10 cellular contexts compared by ENCODE assay signal in genomic region chr11:119103793-119104192, GRCh38. TPM values are rescaled to one million over a fixed set of nuclear protein-coding genes. Genes with fewer than 3 reads are reported as not detected.
DNase-seq lines count a peak whose midpoint lies in the region; ATAC-seq and TF ChIP-seq lines count a peak whose summit lies in the region.
"Had no signal": no experiment of that assay in that cellular context is flagged by ENCODE, and none has a peak within 500 bp of the region (broad histone marks: within the 10 kb centered on the region; RNA-seq: fewer than 3 reads in every experiment).

No MANE protein-coding gene starts in this region.

- H2BK120ac ChIP-seq in H9 (ENCODE audit: low read depth, low read length, poor library complexity, severe bottlenecking), result no peak overlapping the region

- H2BK20ac ChIP-seq in H9 (ENCODE audit: low read depth, low read length, poor library complexity, severe bottlenecking), result no peak overlapping the region

- no peak for DNase-seq in CD4-positive, alpha-beta memory T cell
- DNase-seq in H9, result no peak
- DNase-seq in T-cell, result no peak
- DNase-seq in glutamatergic neuron, result peak; percentile 41
- DNase-seq in AG08395 (ENCODE audit: low spot score), result no peak
- DNase-seq in pons (ENCODE audit: low spot score), result no peak
- no peak for DNase-seq in lower leg skin (ENCODE audit: low spot score in 2 of 2)

- H3K9ac ChIP-seq in H9 (ENCODE audit: extremely low read depth, insufficient read length, low read length), result no peak overlapping the region

- H3K4ac ChIP-seq in H9 (ENCODE audit: low read depth, low read length), result no peak overlapping the region

- H3K36me3 Mint-ChIP-seq in CD4-positive, alpha-beta memory T cell, result peaks cover 3 to 26% of the 10 kb centered on the region in 2 donors
- peaks cover 4 to 7% (median 5%) of the 10 kb centered on the region in 3 experiments; a peak in 6 of 7 replicates for H3K36me3 Mint-ChIP-seq in H9 (ENCODE audit: insufficient read depth in 1 of 3, low read depth in 3 of 3)
- H3K36me3 Mint-ChIP-seq in T-cell, result peaks cover 3% of the 10 kb centered on the region
- H3K36me3 Mint-ChIP-seq in glutamatergic neuron (ENCODE audit: unreplicated experiment), result no peaks in the 10 kb centered on the region

- WGBS in H9 (ENCODE audit: extremely low coverage, insufficient read length, low lambda C conversion rate), result no CpG with 5 or more reads among the region's 4 CpGs
- 54 to 56% methylated on average over 4 of the region's 4 CpGs for WGBS in lower leg skin, 2 donors

- no peaks in the 10 kb centered on the region for H3K27me3 ChIP-seq in CD4-positive, alpha-beta memory T cell (ENCODE audit: insufficient read depth, low read length)
- peaks cover 5% of the 10 kb centered on the region; the same call in 1 of the 2 replicates for H3K27me3 ChIP-seq in H9 (ENCODE audit: insufficient read depth, low read length)
- H3K27me3 ChIP-seq: Peyer's patch had no signal

- CTCF ChIA-PET in CD4-positive, alpha-beta memory T cell (lab: Charles Lee; ENCODE audit: partially characterized antibody), result no interaction called here
- CTCF ChIA-PET in T-cell (lab: Charles Lee), result no interaction called here

- TF ChIP-seq CTCF in H9 (conservative IDR thresholded peaks at IDR 0.05), result no peak; the same call in 2 of the 3 replicates
- no peak for TF ChIP-seq CTCF in glutamatergic neuron (IDR thresholded peaks at IDR 0.05; ENCODE audit: partially characterized antibody, unreplicated experiment)
- TF ChIP-seq CTCF in lower leg skin (IDR thresholded peaks at IDR 0.05), result no peak

- no peak overlapping the region for H2AK5ac ChIP-seq in H9 (ENCODE audit: insufficient read length, low read length)

- H4K20me1 ChIP-seq in H9 (ENCODE audit: control insufficient read depth, insufficient read depth, insufficient read length), result no peaks in the 10 kb centered on the region

- no peak overlapping the region for H2BK15ac ChIP-seq in H9 (ENCODE audit: low read depth, low read length)

- no peak overlapping the region for H3T11ph ChIP-seq in H9 (ENCODE audit: low read length)

- H3K4me3 ChIP-seq in CD4-positive, alpha-beta memory T cell (ENCODE audit: low read length in 2 of 2), result no peak overlapping the region
- H3K4me3 ChIP-seq in lower leg skin (ENCODE audit: low read depth, poor library complexity, severe bottlenecking), result no peak overlapping the region
- H3K4me3 ChIP-seq: lung had no signal

- no peaks in the 10 kb centered on the region for H3K9me3 ChIP-seq in CD4-positive, alpha-beta memory T cell (ENCODE audit: control insufficient read depth in 1 of 2, low read length in 2 of 2)
- H3K9me3 ChIP-seq in H9 (ENCODE audit: control insufficient read depth, low read depth, low read length), result no peaks in the 10 kb centered on the region
- H3K9me3 ChIP-seq: Peyer's patch had no signal

- no peak overlapping the region for H3K56ac ChIP-seq in H9 (ENCODE audit: insufficient read length, low read depth, low read length)

- H3K14ac ChIP-seq in H9 (ENCODE audit: insufficient read depth, low read length), result no peak overlapping the region

- H3K23ac ChIP-seq in H9 (ENCODE audit: insufficient read length, low read depth, low read length), result no peak overlapping the region

- H2BK12ac ChIP-seq in H9 (ENCODE audit: insufficient read length, low read depth, low read length), result no peak overlapping the region

- H3K27ac Mint-ChIP-seq in CD4-positive, alpha-beta memory T cell, result peak overlapping the region; percentile 30 to 91 (median 79)
- H3K27ac Mint-ChIP-seq in H9, result peak overlapping the region in 1 of 3 experiments; percentile 6; a peak in 3 of 7 replicates
- peak overlapping the region; percentile 7 to 99 for H3K27ac Mint-ChIP-seq in T-cell
- H3K27ac Mint-ChIP-seq in glutamatergic neuron (ENCODE audit: unreplicated experiment), result peak overlapping the region; percentile 95

- no peaks in the 10 kb centered on the region for H3K27me3 Mint-ChIP-seq in CD4-positive, alpha-beta memory T cell
- peaks cover 13% of the 10 kb centered on the region for H3K27me3 Mint-ChIP-seq in H9 (ENCODE audit: low read depth)
- no peaks in the 10 kb centered on the region for H3K27me3 Mint-ChIP-seq in T-cell
- H3K27me3 Mint-ChIP-seq in glutamatergic neuron (ENCODE audit: unreplicated experiment), result peaks cover 12% of the 10 kb centered on the region

- H4K5ac ChIP-seq in H9 (ENCODE audit: insufficient read length, low read depth, low read length), result no peak overlapping the region

- ATAC-seq in T-cell (replicated peaks in 1 of 4) (no peak), HG02678 (IDR thresholded peaks at IDR 0.05; ENCODE audit: unreplicated experiment) (no peak)

- H3K4me1 ChIP-seq in CD4-positive, alpha-beta memory T cell (ENCODE audit: insufficient read depth, low read length), result peaks cover 49% of the 10 kb centered on the region
- H3K4me1 ChIP-seq in H9 (ENCODE audit: insufficient read depth, low read length), result peaks cover 8% of the 10 kb centered on the region; the same call in 1 of the 2 replicates

- no peaks in the 10 kb centered on the region for H3K9me3 Mint-ChIP-seq in CD4-positive, alpha-beta memory T cell
- no peaks in the 10 kb centered on the region; a peak in 1 of 5 replicates for H3K9me3 Mint-ChIP-seq in H9
- no peaks in the 10 kb centered on the region for H3K9me3 Mint-ChIP-seq in T-cell
- H3K9me3 Mint-ChIP-seq in glutamatergic neuron (ENCODE audit: unreplicated experiment), result peaks cover 14% of the 10 kb centered on the region

- H3K27ac ChIP-seq in CD4-positive, alpha-beta memory T cell (ENCODE audit: low read depth, low read length), result no peak overlapping the region
- no peak overlapping the region for H3K27ac ChIP-seq in H9 (ENCODE audit: insufficient read length, low read depth, low read length)

- H4K8ac ChIP-seq in H9 (replicated peaks; ENCODE audit: insufficient read length, low read depth, low read length), result no peak overlapping the region

- intact Hi-C loops in CD4-positive, alpha-beta memory T cell (cut with micrococcal nuclease), result loop anchor here (2.0 to 5.0 kb wide), 3 partner anchors 93 to 1961 kb away; partner anchors contain the start of gene PAFAH1B2
- intact Hi-C loops in lower leg skin (cut with DNase I; ENCODE audit: low total_unique reads), result no loop called here

- no peak overlapping the region for H2BK5ac ChIP-seq in H9 (ENCODE audit: insufficient read length, low read length)

- POLR2A ChIA-PET in CD4-positive, alpha-beta memory T cell (lab: Charles Lee; ENCODE audit: partially characterized antibody), result interaction anchor here (6.0 to 13.3 kb wide), 2 partner anchors 10 to 15 kb away, joined by 109 to 210 read pairs; partner anchors contain the start of gene HINFP
- POLR2A ChIA-PET in T-cell (lab: Charles Lee), result interaction anchor here in 1 of 2 donors (0.6 kb wide), 1 partner anchor 12 kb away, joined by 3 read pairs; no protein-coding TSS in a partner anchor

- H3K36me3 ChIP-seq in CD4-positive, alpha-beta memory T cell (ENCODE audit: insufficient read depth, low read length), result no peaks in the 10 kb centered on the region
- H3K36me3 ChIP-seq: Peyer's patch had no signal

- H3K4me3 Mint-ChIP-seq in CD4-positive, alpha-beta memory T cell, result peak overlapping the region; percentile 59 to 81 (median 76)
- peak overlapping the region; percentile 22 to 28; a peak in 2 of 5 replicates for H3K4me3 Mint-ChIP-seq in H9
- peak overlapping the region; percentile 63 to 98 (median 86) for H3K4me3 Mint-ChIP-seq in T-cell
- H3K4me3 Mint-ChIP-seq in glutamatergic neuron (ENCODE audit: unreplicated experiment), result peak overlapping the region; percentile 91

- H3K18ac ChIP-seq in H9 (ENCODE audit: insufficient read length, low read depth, low read length), result no peak overlapping the region

- no peak overlapping the region for H4K91ac ChIP-seq in H9 (ENCODE audit: insufficient read length, low read depth, low read length)

- peaks cover 34 to 65% (median 49%) of the 10 kb centered on the region in 4 donors for H3K4me1 Mint-ChIP-seq in CD4-positive, alpha-beta memory T cell
- H3K4me1 Mint-ChIP-seq in H9 (peaks cover 32 to 34% of the 10 kb centered on the region in 2 experiments), T-cell (peaks cover 48 to 63% (median 58%) of the 10 kb centered on the region in 3 donors), glutamatergic neuron (ENCODE audit: low read depth, unreplicated experiment) (peaks cover 35% of the 10 kb centered on the region)

- peaks cover 26% of the 10 kb centered on the region for H3K23me2 ChIP-seq in H9 (ENCODE audit: insufficient read length, low read depth, low read length, poor library complexity, severe bottlenecking)

- H3K79me1 ChIP-seq in H9 (ENCODE audit: insufficient read depth, low read depth, low read length, poor library complexity, severe bottlenecking), result no peaks in the 10 kb centered on the region

- no peak overlapping the region for H3K4me2 ChIP-seq in H9 (ENCODE audit: insufficient read depth, insufficient read length, low read length)

- no peak for TF ChIP-seq POLR2A in lower leg skin (IDR thresholded peaks at IDR 0.05)

- no peak overlapping the region for H2AFZ ChIP-seq in H9 (ENCODE audit: low read length)

- no peaks in the 10 kb centered on the region; the same call in 1 of the 2 replicates for H3K79me2 ChIP-seq in H9 (ENCODE audit: insufficient read depth, low read length)

RNA-seq across cellular contexts. Expression of gene DPAGT1, which starts 2.1 kb away (rescaled TPM):
- total RNA-seq in CD4-positive, alpha-beta memory T cell, result 10 to 100 TPM; 52.0 to 52.3 TPM
- polyA plus RNA-seq in CD4-positive, alpha-beta memory T cell, result 10 to 100 TPM; 32.9 to 52.3 TPM
- total RNA-seq in H9 (2021) (43.6 and 44.5 TPM in 2 replicates), T-cell (10 to 100 TPM; 21.7 to 54.2 (median 43.9) TPM), glutamatergic neuron (ENCODE audit: unreplicated experiment) (36.1 TPM), lower leg skin (10 to 100 TPM; 18.9 to 46.9 (median 27.5) TPM)

RNA-seq across cellular contexts. Expression of gene C2CD2L, which starts 3.4 kb away (rescaled TPM):
- total RNA-seq in CD4-positive, alpha-beta memory T cell, result 10 to 100 TPM; 35.2 to 37.5 TPM
- polyA plus RNA-seq in CD4-positive, alpha-beta memory T cell, result 10 to 100 TPM in 1 of 2 donors, 1 to 10 TPM in 1; 2.6 to 13.3 TPM
- total RNA-seq in H9 (2021), result 5.5 and 5.6 TPM in 2 replicates
- total RNA-seq in T-cell, result 10 to 100 TPM; 18.9 to 36.4 (median 30.6) TPM
- total RNA-seq in glutamatergic neuron (ENCODE audit: unreplicated experiment), result 32.8 TPM
- total RNA-seq in lower leg skin, result 10 to 100 TPM; 16.8 to 27.2 (median 22.6) TPM

RNA-seq across cellular contexts. Expression of gene HINFP, which starts 17.6 kb away (rescaled TPM):
- 10 to 100 TPM; 70.8 to 75.3 TPM for total RNA-seq in CD4-positive, alpha-beta memory T cell
- polyA plus RNA-seq in CD4-positive, alpha-beta memory T cell, result 10 to 100 TPM in 1 of 2 donors, 1 to 10 TPM in 1; 9.3 to 16.0 TPM
- 42.1 and 42.4 TPM in 2 replicates for total RNA-seq in H9 (2021)
- total RNA-seq in T-cell, result 10 to 100 TPM; 30.0 to 68.5 (median 56.7) TPM
- 58.1 TPM for total RNA-seq in glutamatergic neuron (ENCODE audit: unreplicated experiment)
- total RNA-seq in lower leg skin, result 10 to 100 TPM; 15.0 to 39.6 (median 31.2) TPM

RNA-seq across cellular contexts. Expression of gene HMBS, which starts 19.1 kb away (rescaled TPM):
- 1 to 10 TPM; 5.1 to 5.8 TPM for total RNA-seq in CD4-positive, alpha-beta memory T cell
- 10 to 100 TPM; 17.7 to 21.2 TPM for polyA plus RNA-seq in CD4-positive, alpha-beta memory T cell
- total RNA-seq in H9 (2021), result 57.2 and 57.7 TPM in 2 replicates
- total RNA-seq in T-cell, result 10 to 100 TPM in 3 of 5 donors, 1 to 10 TPM in 2; 6.7 to 17.8 (median 12.3) TPM
- total RNA-seq in glutamatergic neuron (ENCODE audit: unreplicated experiment), result 30.4 TPM
- 10 to 100 TPM in 3 of 4 donors, 1 to 10 TPM in 1; 8.8 to 11.9 (median 11.1) TPM for total RNA-seq in lower leg skin

RNA-seq across cellular contexts. Expression of gene VPS11, which starts 36.2 kb away (rescaled TPM):
- 10 to 100 TPM; 56.2 to 61.2 TPM for total RNA-seq in CD4-positive, alpha-beta memory T cell
- polyA plus RNA-seq in CD4-positive, alpha-beta memory T cell, result 10 to 100 TPM; 36.0 to 61.7 TPM
- total RNA-seq in H9 (2021), result 17.5 and 18.6 TPM in 2 replicates
- total RNA-seq in T-cell, result 10 to 100 TPM; 59.5 to 69.8 (median 62.6) TPM
- total RNA-seq in glutamatergic neuron (ENCODE audit: unreplicated experiment), result 32.7 TPM
- 10 to 100 TPM; 30.2 to 44.1 (median 41.3) TPM for total RNA-seq in lower leg skin

Comparison
In these comparisons a context has a peak if more than half of its experiments do, and no peak if none do; other contexts are left out.
1. H3K4me3 Mint-ChIP-seq: peak in every context shown above with its lines; median percentile 91 in glutamatergic neuron; 86 in T-cell; 76 in CD4-positive, alpha-beta memory T cell; 25 in H9.